Comparison of ENCODE assay signal across 8 cellular contexts in genomic region chr13:78658630-78659449, GRCh38. TPM values are rescaled to one million over a fixed set of nuclear protein-coding genes. Genes with fewer than 3 reads are reported as not detected.
A peak's percentile ranks its signal among the peaks of the same experiment; 100 is the strongest.
DNase-seq lines count a peak whose midpoint lies in the region; ATAC-seq and TF ChIP-seq lines count a peak whose summit lies in the region.

TSS of gene OBI1 (minus strand) at chr13:78659155. CDS start at chr13:78659120, 35 bp downstream.

- DNase-seq in HFFc6 (peak; percentile 86), NAMALWA (ENCODE audit: low spot score) (peak; percentile 94), glomerular visceral epithelial cell (ENCODE audit: extremely low spot score) (peak; percentile 87), omental fat pad (ENCODE audit: low spot score) (peak; percentile 82)

- H3K4me1 Mint-ChIP-seq in HFFc6 (ENCODE audit: low read depth): peaks cover 24% of the 10 kb centered on the region
- peaks cover 40% of the 10 kb centered on the region for H3K4me1 Mint-ChIP-seq in activated naive CD4-positive, alpha-beta T cell treated with anti-CD3 and anti-CD28 coated beads, Interleukin-2, amount 50 U/mL, for 24 hours

- TF ChIP-seq CTCF in HFFc6 (IDR thresholded peaks at IDR 0.05) (no peak), omental fat pad (IDR thresholded peaks at IDR 0.05) (no peak)

- peaks cover 4% of the 10 kb centered on the region for H3K27me3 Mint-ChIP-seq in HFFc6 (ENCODE audit: insufficient read depth)
- H3K27me3 Mint-ChIP-seq in activated naive CD4-positive, alpha-beta T cell treated with anti-CD3 and anti-CD28 coated beads, Interleukin-2, amount 50 U/mL, for 24 hours: no peaks in the 10 kb centered on the region

- peak within 1 kb of the TSS; percentile 100 for H3K4me3 Mint-ChIP-seq in HFFc6
- peak within 1 kb of the TSS; percentile 98 for H3K4me3 Mint-ChIP-seq in activated naive CD4-positive, alpha-beta T cell treated with anti-CD3 and anti-CD28 coated beads, Interleukin-2, amount 50 U/mL, for 24 hours

- H3K36me3 Mint-ChIP-seq in HFFc6 (ENCODE audit: low read depth): 0 out of 2 replicates have a peak, but pooled peaks cover 5% of the 10 kb centered on the region
- peaks cover 11% of the 10 kb centered on the region for H3K36me3 Mint-ChIP-seq in activated naive CD4-positive, alpha-beta T cell treated with anti-CD3 and anti-CD28 coated beads, Interleukin-2, amount 50 U/mL, for 24 hours

- H3K4me3 ChIP-seq in GM08714 (ENCODE audit: low read length): peak within 1 kb of the TSS; percentile 88

- no peaks in the 10 kb centered on the region for H3K9me3 Mint-ChIP-seq in HFFc6
- H3K9me3 Mint-ChIP-seq in activated naive CD4-positive, alpha-beta T cell treated with anti-CD3 and anti-CD28 coated beads, Interleukin-2, amount 50 U/mL, for 24 hours: no peaks in the 10 kb centered on the region

- H3K27ac ChIP-seq in temporal lobe (ENCODE audit: low read depth, low read length): no peak within 1 kb of the TSS

- H3K27ac Mint-ChIP-seq in HFFc6: peak within 1 kb of the TSS; percentile 91
- peak within 1 kb of the TSS; percentile 100 for H3K27ac Mint-ChIP-seq in activated naive CD4-positive, alpha-beta T cell treated with anti-CD3 and anti-CD28 coated beads, Interleukin-2, amount 50 U/mL, for 24 hours

- ATAC-seq in SK-N-SH treated with all-trans-retinoic acid at 6 μM for 48 hours (peak; percentile 91), omental fat pad (ENCODE audit: low FRiP score) (peak; percentile 95)

TF ChIP-seq in SK-N-SH treated with all-trans-retinoic acid at 6 μM for 48 hours, 23 proteins besides CTCF, POLR2A, EP300 and RAD21:
- TF ChIP-seq, protein P1, sequence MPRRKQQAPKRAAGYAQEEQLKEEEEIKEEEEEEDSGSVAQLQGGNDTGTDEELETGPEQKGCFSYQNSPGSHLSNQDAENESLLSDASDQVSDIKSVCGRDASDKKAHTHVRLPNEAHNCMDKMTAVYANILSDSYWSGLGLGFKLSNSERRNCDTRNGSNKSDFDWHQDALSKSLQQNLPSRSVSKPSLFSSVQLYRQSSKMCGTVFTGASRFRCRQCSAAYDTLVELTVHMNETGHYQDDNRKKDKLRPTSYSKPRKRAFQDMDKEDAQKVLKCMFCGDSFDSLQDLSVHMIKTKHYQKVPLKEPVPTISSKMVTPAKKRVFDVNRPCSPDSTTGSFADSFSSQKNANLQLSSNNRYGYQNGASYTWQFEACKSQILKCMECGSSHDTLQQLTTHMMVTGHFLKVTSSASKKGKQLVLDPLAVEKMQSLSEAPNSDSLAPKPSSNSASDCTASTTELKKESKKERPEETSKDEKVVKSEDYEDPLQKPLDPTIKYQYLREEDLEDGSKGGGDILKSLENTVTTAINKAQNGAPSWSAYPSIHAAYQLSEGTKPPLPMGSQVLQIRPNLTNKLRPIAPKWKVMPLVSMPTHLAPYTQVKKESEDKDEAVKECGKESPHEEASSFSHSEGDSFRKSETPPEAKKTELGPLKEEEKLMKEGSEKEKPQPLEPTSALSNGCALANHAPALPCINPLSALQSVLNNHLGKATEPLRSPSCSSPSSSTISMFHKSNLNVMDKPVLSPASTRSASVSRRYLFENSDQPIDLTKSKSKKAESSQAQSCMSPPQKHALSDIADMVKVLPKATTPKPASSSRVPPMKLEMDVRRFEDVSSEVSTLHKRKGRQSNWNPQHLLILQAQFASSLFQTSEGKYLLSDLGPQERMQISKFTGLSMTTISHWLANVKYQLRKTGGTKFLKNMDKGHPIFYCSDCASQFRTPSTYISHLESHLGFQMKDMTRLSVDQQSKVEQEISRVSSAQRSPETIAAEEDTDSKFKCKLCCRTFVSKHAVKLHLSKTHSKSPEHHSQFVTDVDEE (CRISPR knock-in tag; IDR thresholded peaks at IDR 0.05): no peak
- TF ChIP-seq TOX (CRISPR knock-in tag; IDR thresholded peaks at IDR 0.05; ENCODE audit: borderline replicate concordance): no peak
- no peak for TF ChIP-seq RARB (CRISPR knock-in tag; IDR thresholded peaks at IDR 0.05)
- no peak for TF ChIP-seq ZNF8 (CRISPR knock-in tag; IDR thresholded peaks at IDR 0.05)

RNA-seq across cellular contexts. Expression of gene OBI1, which starts in this region (rescaled TPM):
- total RNA-seq in HFFc6 (2021; fragmentation: NEBNext Ultra II Directional; extraction: Animal tissue kit (Norgen Biotek cat#: 25700)): 10 to 100 TPM in 4 of 6 experiments, 1 to 10 TPM in 2; 7.4 to 10.6 (median 10.3) TPM
- total RNA-seq in omental fat pad (10 to 100 TPM in 2 of 4 donors, 1 to 10 TPM in 2; 5.8 to 14.7 (median 10.0) TPM), temporal lobe (54.1 TPM)
